ENCODE assay signal across 1 cellular context in genomic region chr14:67492538-67492937, GRCh38.
TF ChIP-seq lines count a peak whose summit lies in the region.

No MANE protein-coding gene starts in this region.

TF ChIP-seq in SK-N-SH, 30 proteins besides CTCF, POLR2A, EP300 and RAD21:
- TF ChIP-seq CHD2 (IDR thresholded peaks at IDR 0.05; ENCODE audit: low read length, partially characterized antibody), result no peak
- TF ChIP-seq REST (IDR thresholded peaks at IDR 0.05; ENCODE audit: low read depth, low read length), result no peak
- TF ChIP-seq ZBTB33 (IDR thresholded peaks at IDR 0.05; ENCODE audit: borderline replicate concordance, low read depth), result no peak
- no peak for TF ChIP-seq FOXJ3 (CRISPR knock-in tag; IDR thresholded peaks at IDR 0.05)
- TF ChIP-seq FOXM1 (IDR thresholded peaks at IDR 0.05; ENCODE audit: low read depth), result no peak
- no peak for TF ChIP-seq USF1 (IDR thresholded peaks at IDR 0.05; ENCODE audit: borderline replicate concordance, low read depth)
- TF ChIP-seq RXRA (IDR thresholded peaks at IDR 0.05; ENCODE audit: borderline replicate concordance, low read depth), result no peak
- TF ChIP-seq POLR2AphosphoS5 (IDR thresholded peaks at IDR 0.05; ENCODE audit: low read depth, low read length), result no peak
- TF ChIP-seq EZH2phosphoT487 (IDR thresholded peaks at IDR 0.05; ENCODE audit: borderline replicate concordance, low read depth), result no peak
- TF ChIP-seq YY1 (IDR thresholded peaks at IDR 0.05; ENCODE audit: low read depth), result no peak
- no peak for TF ChIP-seq SIN3A (IDR thresholded peaks at IDR 0.05; ENCODE audit: borderline replicate concordance, low read depth, low read length)
- TF ChIP-seq ELF1 (IDR thresholded peaks at IDR 0.05), result no peak
- TF ChIP-seq TEAD4 (IDR thresholded peaks at IDR 0.05; ENCODE audit: borderline replicate concordance, insufficient read depth), result no peak
- no peak for TF ChIP-seq NFIC (IDR thresholded peaks at IDR 0.05; ENCODE audit: borderline replicate concordance)
